In the genomic region with DNA sequence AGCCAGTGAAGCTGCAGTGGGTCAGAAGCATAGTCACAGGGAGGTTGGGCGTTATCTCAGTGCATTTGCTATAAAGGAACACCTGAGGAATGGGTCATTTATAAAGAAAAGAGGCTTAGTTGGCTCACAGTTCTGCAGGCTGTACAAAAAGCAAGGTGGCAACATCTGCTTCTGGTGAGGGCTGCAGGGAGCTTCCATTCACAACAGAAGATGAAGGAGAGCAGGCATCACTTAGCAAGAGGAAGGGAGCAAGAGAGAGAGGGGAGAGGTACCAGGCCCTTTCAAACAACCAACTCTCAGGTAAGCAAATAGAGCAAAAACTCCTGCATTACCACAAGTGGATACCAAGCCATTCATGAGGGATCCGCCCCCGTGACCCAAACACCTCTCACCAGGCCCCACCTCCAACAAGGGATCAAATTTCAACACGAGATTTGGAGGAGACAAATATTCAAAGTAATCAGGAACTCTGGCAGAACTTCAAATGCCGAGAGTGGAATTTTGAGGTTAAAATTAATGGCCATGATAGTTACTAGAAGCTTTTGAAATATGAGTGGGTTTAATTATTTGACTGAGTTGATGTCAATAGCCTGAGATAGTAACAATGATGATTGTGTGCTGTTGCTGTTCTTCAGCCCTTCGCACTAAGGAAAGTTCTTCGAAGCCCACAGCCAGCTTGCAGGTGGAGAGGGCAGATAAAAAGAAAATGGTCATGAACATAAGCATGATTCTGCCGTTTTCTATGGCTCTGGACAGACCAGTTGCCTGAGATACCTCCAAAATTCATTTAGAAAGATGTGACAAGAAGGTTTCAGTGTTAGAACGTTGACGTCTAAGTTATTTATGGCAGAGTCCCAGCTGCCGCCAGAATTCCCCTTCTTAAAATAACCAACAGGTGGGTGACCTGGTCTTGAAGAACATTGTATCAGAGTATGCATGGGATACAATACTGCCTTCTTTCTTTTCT, we compare ENCODE assay signal across 11 cellular contexts. TPM values are rescaled to one million over a fixed set of nuclear protein-coding genes. Genes with fewer than 3 reads are reported as not detected.
DNase-seq lines count a peak whose midpoint lies in the region; ATAC-seq and TF ChIP-seq lines count a peak whose summit lies in the region.
"Had no signal": no experiment of that assay in that cellular context is flagged by ENCODE, and none has a peak within 500 bp of the region (broad histone marks: within the 10 kb centered on the region; RNA-seq: fewer than 3 reads in every experiment).

No MANE protein-coding gene starts in this region.

- no peak overlapping the region for H3K4me2 ChIP-seq in osteoblast (ENCODE audit: insufficient read depth, low read length)

- H3K36me3 ChIP-seq in left ventricle myocardium inferior, result no peaks in the 10 kb centered on the region
- H3K36me3 ChIP-seq in osteoblast (ENCODE audit: insufficient read depth, low read length), result no peaks in the 10 kb centered on the region

- H3K79me2 ChIP-seq in osteoblast (ENCODE audit: insufficient read depth, low read length), result no peaks in the 10 kb centered on the region

- peaks cover 18% of the 10 kb centered on the region for H3K9me3 ChIP-seq in left ventricle myocardium inferior (replicated peaks)
- no peaks in the 10 kb centered on the region for H3K9me3 ChIP-seq in osteoblast (ENCODE audit: low read depth, low read length)

- ATAC-seq in Right ventricle myocardium superior (ENCODE audit: poor library complexity) (peak; percentile 54), HG02798 (IDR thresholded peaks at IDR 0.05; ENCODE audit: poor library complexity, unreplicated experiment) (peak; percentile 71), GM19328 (IDR thresholded peaks at IDR 0.05; ENCODE audit: unreplicated experiment) (no peak)

- DNase-seq in Right ventricle myocardium superior (no peak), left ventricle myocardium inferior (no peak), NCI-H1105 (lab: John Stamatoyannopoulos, UW) (peak; percentile 32), type B pancreatic cell (ENCODE audit: extremely low spot score, unreplicated experiment) (no peak), osteoblast (ENCODE audit: insufficient read length, low spot score, missing footprints) (no peak)
- no peak for DNase-seq in stimulated activated CD4-positive, alpha-beta T cell treated with anti-CD3 and anti-CD28 coated beads, Interleukin-4, amount 100 ng/mL, for 4 hours
- DNase-seq: GOT3, posterior cingulate gyrus had no signal

- peak overlapping the region; percentile 92 for H3K27ac Mint-ChIP-seq in type B pancreatic cell
- H3K27ac Mint-ChIP-seq: stimulated activated naive CD8-positive, alpha-beta T cell treated with anti-CD3 and anti-CD28 coated beads, Interleukin-15, Interleukin-2, amounts not matched to agents 100 ng/mL and 50 ng/mL, for 24 hours had no signal

- H3K4me1 ChIP-seq in left ventricle myocardium inferior (no peaks in the 10 kb centered on the region), osteoblast (ENCODE audit: insufficient read depth, low read length) (no peaks in the 10 kb centered on the region)

- H3K27me3 ChIP-seq in left ventricle myocardium inferior (ENCODE audit: low read depth) (no peaks in the 10 kb centered on the region), osteoblast (ENCODE audit: insufficient read depth, low read length) (peaks cover 4% of the 10 kb centered on the region)

- no peaks in the 10 kb centered on the region for H3K36me3 Mint-ChIP-seq in type B pancreatic cell

- H3K27ac ChIP-seq in left ventricle myocardium inferior (replicated peaks) (no peak overlapping the region), osteoblast (ENCODE audit: low read depth, low read length) (no peak overlapping the region)

- no peak for TF ChIP-seq CTCF in left ventricle myocardium inferior (IDR thresholded peaks at IDR 0.05; ENCODE audit: borderline replicate concordance)
- no peak for TF ChIP-seq CTCF in type B pancreatic cell (conservative IDR thresholded peaks at IDR 0.05)
- TF ChIP-seq CTCF in osteoblast (IDR thresholded peaks at IDR 0.05; ENCODE audit: extremely low read depth, low read depth, low read length), result no peak

- H2AFZ ChIP-seq in osteoblast (ENCODE audit: low read length), result no peak overlapping the region

- peaks cover 4% of the 10 kb centered on the region for H3K9me3 Mint-ChIP-seq in type B pancreatic cell
- H3K9me3 Mint-ChIP-seq: stimulated activated naive CD8-positive, alpha-beta T cell treated with anti-CD3 and anti-CD28 coated beads, Interleukin-15, Interleukin-2, amounts not matched to agents 100 ng/mL and 50 ng/mL, for 24 hours had no signal

- no peaks in the 10 kb centered on the region for H3K27me3 Mint-ChIP-seq in type B pancreatic cell
- H3K27me3 Mint-ChIP-seq: stimulated activated naive CD8-positive, alpha-beta T cell treated with anti-CD3 and anti-CD28 coated beads, Interleukin-15, Interleukin-2, amounts not matched to agents 100 ng/mL and 50 ng/mL, for 24 hours had no signal

- H3K4me1 Mint-ChIP-seq in type B pancreatic cell (ENCODE audit: unreplicated experiment), result peaks cover 19% of the 10 kb centered on the region

- H3K4me3 ChIP-seq in left ventricle myocardium inferior (no peak overlapping the region), osteoblast (ENCODE audit: insufficient read depth, low read length) (no peak overlapping the region)

- intact Hi-C loops in Right ventricle myocardium superior (cut with DNase I), result no loop called here
- intact Hi-C loops in left ventricle myocardium inferior (cut with micrococcal nuclease), result no loop called here

- no peaks in the 10 kb centered on the region for H4K20me1 ChIP-seq in osteoblast (ENCODE audit: insufficient read depth, low read length)

- H3K4me3 Mint-ChIP-seq in type B pancreatic cell, result peak overlapping the region; percentile 21
- H3K4me3 Mint-ChIP-seq: stimulated activated naive CD8-positive, alpha-beta T cell treated with anti-CD3 and anti-CD28 coated beads, Interleukin-15, Interleukin-2, amounts not matched to agents 100 ng/mL and 50 ng/mL, for 24 hours had no signal

RNA-seq across cellular contexts. Expression of a gene that starts 55.3 kb away (rescaled TPM):
- total RNA-seq in Right ventricle myocardium superior, result not detected
- total RNA-seq in left ventricle myocardium inferior, result 0.33 TPM
- total RNA-seq in type B pancreatic cell (ENCODE audit: low replicate concordance), result 1.4 and 3.2 TPM in 2 replicates
- 0.72 and 1.2 TPM in 2 replicates for total RNA-seq in osteoblast
